ENCODE assay signal across 1 cellular context in the genomic region with DNA sequence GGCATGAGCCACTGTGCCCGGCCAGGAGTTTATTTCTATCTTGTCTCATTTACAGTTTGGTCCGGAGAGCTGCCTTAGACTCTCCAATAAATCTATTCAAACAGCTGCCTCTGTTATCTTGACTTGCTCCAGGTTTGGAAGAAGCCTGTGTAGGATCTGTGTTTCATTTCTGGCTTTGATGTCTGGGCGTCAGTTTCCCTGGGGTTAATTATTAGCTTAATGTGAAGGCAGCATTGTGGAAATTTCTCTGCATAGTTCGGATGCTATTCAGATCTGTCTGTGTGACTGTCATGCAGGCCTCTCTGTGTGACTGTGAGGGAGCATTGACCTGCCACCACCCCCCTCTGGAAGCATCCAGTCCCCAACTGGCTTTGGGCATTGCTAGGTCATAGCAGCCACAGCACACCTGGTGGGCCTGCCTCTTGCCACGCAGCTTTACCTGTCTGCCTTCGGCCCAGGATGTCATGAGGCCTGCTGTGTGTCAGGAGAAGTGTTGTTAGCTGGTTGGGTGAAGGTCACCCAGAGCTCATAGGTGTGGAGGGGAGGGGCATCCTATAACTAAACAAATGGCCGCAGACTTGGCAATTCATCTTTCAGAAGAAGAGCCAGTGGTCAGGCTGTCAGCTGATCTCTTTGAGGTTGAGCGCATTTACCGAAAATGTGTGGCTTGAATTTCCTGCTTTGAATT.
TF ChIP-seq lines count a peak whose summit lies in the region.

No MANE protein-coding gene starts in this region.

TF ChIP-seq in HepG2, 621 proteins besides CTCF, POLR2A, EP300 and RAD21 (continued from another document and continues in another):
- TF ChIP-seq, protein P1, sequence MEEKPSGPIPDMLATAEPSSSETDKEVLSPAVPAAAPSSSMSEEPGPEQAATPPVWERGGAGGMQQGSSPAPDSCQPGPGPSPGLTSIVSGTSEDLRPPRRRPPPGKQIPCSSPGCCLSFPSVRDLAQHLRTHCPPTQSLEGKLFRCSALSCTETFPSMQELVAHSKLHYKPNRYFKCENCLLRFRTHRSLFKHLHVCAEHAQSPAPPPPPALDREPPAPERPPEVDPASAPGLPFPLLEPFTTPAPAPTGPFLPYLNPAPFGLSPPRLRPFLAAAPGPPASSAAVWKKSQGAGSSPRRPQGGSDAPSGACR (CRISPR knock-in tag; IDR thresholded peaks at IDR 0.05): no peak
- no peak for TF ChIP-seq ZFP36L1 (CRISPR knock-in tag; IDR thresholded peaks at IDR 0.05)
- no peak for TF ChIP-seq SRSF9 (IDR thresholded peaks at IDR 0.05; ENCODE audit: borderline replicate concordance, insufficient read depth, low read depth, low read length, poor library complexity, severe bottlenecking)
- TF ChIP-seq SRSF4 (IDR thresholded peaks at IDR 0.05; ENCODE audit: low read depth, low read length, poor library complexity, severe bottlenecking): no peak
- TF ChIP-seq ZNF33A (CRISPR knock-in tag; IDR thresholded peaks at IDR 0.05; ENCODE audit: borderline replicate concordance): no peak
- no peak for TF ChIP-seq MAFG (CRISPR knock-in tag; IDR thresholded peaks at IDR 0.05)
- TF ChIP-seq, protein P2, sequence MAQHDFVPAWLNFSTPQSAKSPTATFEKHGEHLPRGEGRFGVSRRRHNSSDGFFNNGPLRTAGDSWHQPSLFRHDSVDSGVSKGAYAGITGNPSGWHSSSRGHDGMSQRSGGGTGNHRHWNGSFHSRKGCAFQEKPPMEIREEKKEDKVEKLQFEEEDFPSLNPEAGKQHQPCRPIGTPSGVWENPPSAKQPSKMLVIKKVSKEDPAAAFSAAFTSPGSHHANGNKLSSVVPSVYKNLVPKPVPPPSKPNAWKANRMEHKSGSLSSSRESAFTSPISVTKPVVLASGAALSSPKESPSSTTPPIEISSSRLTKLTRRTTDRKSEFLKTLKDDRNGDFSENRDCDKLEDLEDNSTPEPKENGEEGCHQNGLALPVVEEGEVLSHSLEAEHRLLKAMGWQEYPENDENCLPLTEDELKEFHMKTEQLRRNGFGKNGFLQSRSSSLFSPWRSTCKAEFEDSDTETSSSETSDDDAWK (CRISPR knock-in tag; IDR thresholded peaks at IDR 0.05): no peak
- TF ChIP-seq ZNF577 (CRISPR knock-in tag; IDR thresholded peaks at IDR 0.05; ENCODE audit: borderline replicate concordance, low read depth): no peak
- no peak for TF ChIP-seq ZNF563 (CRISPR knock-in tag; IDR thresholded peaks at IDR 0.05)
- no peak for TF ChIP-seq NFKB2 (CRISPR knock-in tag; IDR thresholded peaks at IDR 0.05; ENCODE audit: borderline replicate concordance)
- TF ChIP-seq, protein P3, sequence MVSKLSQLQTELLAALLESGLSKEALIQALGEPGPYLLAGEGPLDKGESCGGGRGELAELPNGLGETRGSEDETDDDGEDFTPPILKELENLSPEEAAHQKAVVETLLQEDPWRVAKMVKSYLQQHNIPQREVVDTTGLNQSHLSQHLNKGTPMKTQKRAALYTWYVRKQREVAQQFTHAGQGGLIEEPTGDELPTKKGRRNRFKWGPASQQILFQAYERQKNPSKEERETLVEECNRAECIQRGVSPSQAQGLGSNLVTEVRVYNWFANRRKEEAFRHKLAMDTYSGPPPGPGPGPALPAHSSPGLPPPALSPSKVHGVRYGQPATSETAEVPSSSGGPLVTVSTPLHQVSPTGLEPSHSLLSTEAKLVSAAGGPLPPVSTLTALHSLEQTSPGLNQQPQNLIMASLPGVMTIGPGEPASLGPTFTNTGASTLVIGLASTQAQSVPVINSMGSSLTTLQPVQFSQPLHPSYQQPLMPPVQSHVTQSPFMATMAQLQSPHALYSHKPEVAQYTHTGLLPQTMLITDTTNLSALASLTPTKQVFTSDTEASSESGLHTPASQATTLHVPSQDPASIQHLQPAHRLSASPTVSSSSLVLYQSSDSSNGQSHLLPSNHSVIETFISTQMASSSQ (IDR thresholded peaks at IDR 0.05; ENCODE audit: low read depth): peak; percentile 97
- TF ChIP-seq, protein P3 (CRISPR knock-in tag; IDR thresholded peaks at IDR 0.05; ENCODE audit: borderline replicate concordance): peak; percentile 99
- TF ChIP-seq ZNF615 (CRISPR knock-in tag; IDR thresholded peaks at IDR 0.05; ENCODE audit: borderline replicate concordance): no peak
- no peak; the same call in 1 of the 2 replicates for TF ChIP-seq STAG1 (CRISPR knock-in tag; IDR thresholded peaks at IDR 0.05)
- TF ChIP-seq, protein P4, sequence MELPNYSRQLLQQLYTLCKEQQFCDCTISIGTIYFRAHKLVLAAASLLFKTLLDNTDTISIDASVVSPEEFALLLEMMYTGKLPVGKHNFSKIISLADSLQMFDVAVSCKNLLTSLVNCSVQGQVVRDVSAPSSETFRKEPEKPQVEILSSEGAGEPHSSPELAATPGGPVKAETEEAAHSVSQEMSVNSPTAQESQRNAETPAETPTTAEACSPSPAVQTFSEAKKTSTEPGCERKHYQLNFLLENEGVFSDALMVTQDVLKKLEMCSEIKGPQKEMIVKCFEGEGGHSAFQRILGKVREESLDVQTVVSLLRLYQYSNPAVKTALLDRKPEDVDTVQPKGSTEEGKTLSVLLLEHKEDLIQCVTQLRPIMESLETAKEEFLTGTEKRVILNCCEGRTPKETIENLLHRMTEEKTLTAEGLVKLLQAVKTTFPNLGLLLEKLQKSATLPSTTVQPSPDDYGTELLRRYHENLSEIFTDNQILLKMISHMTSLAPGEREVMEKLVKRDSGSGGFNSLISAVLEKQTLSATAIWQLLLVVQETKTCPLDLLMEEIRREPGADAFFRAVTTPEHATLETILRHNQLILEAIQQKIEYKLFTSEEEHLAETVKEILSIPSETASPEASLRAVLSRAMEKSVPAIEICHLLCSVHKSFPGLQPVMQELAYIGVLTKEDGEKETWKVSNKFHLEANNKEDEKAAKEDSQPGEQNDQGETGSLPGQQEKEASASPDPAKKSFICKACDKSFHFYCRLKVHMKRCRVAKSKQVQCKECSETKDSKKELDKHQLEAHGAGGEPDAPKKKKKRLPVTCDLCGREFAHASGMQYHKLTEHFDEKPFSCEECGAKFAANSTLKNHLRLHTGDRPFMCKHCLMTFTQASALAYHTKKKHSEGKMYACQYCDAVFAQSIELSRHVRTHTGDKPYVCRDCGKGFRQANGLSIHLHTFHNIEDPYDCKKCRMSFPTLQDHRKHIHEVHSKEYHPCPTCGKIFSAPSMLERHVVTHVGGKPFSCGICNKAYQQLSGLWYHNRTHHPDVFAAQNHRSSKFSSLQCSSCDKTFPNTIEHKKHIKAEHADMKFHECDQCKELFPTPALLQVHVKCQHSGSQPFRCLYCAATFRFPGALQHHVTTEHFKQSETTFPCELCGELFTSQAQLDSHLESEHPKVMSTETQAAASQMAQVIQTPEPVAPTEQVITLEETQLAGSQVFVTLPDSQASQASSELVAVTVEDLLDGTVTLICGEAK (IDR thresholded peaks at IDR 0.05): no peak
- TF ChIP-seq, protein P4 (CRISPR knock-in tag; IDR thresholded peaks at IDR 0.05): no peak; the same call in 1 of the 2 replicates
- TF ChIP-seq MAFK (conservative IDR thresholded peaks at IDR 0.05 in 1 of 2, IDR thresholded peaks at IDR 0.05 in 1 of 2; ENCODE audit: low read length in 2 of 2): no peak
- no peak for TF ChIP-seq ZNF24 (IDR thresholded peaks at IDR 0.05)
- peak; percentile 46 for TF ChIP-seq GABPB1 (CRISPR knock-in tag; IDR thresholded peaks at IDR 0.05)
- peak; percentile 82 for TF ChIP-seq ZFY (CRISPR knock-in tag; IDR thresholded peaks at IDR 0.05)
- TF ChIP-seq HMG20A (CRISPR knock-in tag; IDR thresholded peaks at IDR 0.05; ENCODE audit: borderline replicate concordance): no peak
- TF ChIP-seq ZBTB20 (CRISPR knock-in tag; IDR thresholded peaks at IDR 0.05; ENCODE audit: borderline replicate concordance, low read depth): peak; percentile 68; the same call in 1 of the 2 replicates
- no peak for TF ChIP-seq ISX (CRISPR knock-in tag; conservative IDR thresholded peaks at IDR 0.05)
- TF ChIP-seq, protein P5, sequence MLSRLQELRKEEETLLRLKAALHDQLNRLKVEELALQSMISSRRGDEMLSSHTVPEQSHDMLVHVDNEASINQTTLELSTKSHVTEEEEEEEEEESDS (CRISPR knock-in tag; IDR thresholded peaks at IDR 0.05; ENCODE audit: borderline replicate concordance): no peak
- TF ChIP-seq ZNF382 (CRISPR knock-in tag; IDR thresholded peaks at IDR 0.05; ENCODE audit: borderline replicate concordance): no peak
- TF ChIP-seq ZNF652 (CRISPR knock-in tag; IDR thresholded peaks at IDR 0.05; ENCODE audit: borderline replicate concordance, low read depth): no peak
- TF ChIP-seq ELF1 (CRISPR knock-in tag; IDR thresholded peaks at IDR 0.05): no peak
- TF ChIP-seq, protein P6, sequence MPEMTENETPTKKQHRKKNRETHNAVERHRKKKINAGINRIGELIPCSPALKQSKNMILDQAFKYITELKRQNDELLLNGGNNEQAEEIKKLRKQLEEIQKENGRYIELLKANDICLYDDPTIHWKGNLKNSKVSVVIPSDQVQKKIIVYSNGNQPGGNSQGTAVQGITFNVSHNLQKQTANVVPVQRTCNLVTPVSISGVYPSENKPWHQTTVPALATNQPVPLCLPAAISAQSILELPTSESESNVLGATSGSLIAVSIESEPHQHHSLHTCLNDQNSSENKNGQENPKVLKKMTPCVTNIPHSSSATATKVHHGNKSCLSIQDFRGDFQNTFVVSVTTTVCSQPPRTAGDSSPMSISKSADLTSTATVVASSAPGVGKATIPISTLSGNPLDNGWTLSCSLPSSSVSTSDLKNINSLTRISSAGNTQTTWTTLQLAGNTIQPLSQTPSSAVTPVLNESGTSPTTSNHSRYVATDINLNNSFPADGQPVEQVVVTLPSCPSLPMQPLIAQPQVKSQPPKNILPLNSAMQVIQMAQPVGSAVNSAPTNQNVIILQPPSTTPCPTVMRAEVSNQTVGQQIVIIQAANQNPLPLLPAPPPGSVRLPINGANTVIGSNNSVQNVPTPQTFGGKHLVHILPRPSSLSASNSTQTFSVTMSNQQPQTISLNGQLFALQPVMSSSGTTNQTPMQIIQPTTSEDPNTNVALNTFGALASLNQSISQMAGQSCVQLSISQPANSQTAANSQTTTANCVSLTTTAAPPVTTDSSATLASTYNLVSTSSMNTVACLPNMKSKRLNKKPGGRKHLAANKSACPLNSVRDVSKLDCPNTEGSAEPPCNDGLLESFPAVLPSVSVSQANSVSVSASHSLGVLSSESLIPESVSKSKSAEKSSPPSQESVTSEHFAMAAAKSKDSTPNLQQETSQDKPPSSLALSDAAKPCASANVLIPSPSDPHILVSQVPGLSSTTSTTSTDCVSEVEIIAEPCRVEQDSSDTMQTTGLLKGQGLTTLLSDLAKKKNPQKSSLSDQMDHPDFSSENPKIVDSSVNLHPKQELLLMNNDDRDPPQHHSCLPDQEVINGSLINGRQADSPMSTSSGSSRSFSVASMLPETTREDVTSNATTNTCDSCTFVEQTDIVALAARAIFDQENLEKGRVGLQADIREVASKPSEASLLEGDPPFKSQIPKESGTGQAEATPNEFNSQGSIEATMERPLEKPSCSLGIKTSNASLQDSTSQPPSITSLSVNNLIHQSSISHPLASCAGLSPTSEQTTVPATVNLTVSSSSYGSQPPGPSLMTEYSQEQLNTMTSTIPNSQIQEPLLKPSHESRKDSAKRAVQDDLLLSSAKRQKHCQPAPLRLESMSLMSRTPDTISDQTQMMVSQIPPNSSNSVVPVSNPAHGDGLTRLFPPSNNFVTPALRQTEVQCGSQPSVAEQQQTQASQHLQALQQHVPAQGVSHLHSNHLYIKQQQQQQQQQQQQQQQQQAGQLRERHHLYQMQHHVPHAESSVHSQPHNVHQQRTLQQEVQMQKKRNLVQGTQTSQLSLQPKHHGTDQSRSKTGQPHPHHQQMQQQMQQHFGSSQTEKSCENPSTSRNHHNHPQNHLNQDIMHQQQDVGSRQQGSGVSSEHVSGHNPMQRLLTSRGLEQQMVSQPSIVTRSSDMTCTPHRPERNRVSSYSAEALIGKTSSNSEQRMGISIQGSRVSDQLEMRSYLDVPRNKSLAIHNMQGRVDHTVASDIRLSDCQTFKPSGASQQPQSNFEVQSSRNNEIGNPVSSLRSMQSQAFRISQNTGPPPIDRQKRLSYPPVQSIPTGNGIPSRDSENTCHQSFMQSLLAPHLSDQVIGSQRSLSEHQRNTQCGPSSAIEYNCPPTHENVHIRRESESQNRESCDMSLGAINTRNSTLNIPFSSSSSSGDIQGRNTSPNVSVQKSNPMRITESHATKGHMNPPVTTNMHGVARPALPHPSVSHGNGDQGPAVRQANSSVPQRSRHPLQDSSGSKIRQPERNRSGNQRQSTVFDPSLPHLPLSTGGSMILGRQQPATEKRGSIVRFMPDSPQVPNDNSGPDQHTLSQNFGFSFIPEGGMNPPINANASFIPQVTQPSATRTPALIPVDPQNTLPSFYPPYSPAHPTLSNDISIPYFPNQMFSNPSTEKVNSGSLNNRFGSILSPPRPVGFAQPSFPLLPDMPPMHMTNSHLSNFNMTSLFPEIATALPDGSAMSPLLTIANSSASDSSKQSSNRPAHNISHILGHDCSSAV (CRISPR knock-in tag; IDR thresholded peaks at IDR 0.05; ENCODE audit: borderline replicate concordance): no peak
- TF ChIP-seq RFX5 (IDR thresholded peaks at IDR 0.05; ENCODE audit: low read depth, low read length): no peak
